In genomic region chr20:47099749-47100515, GRCh38 we compare ENCODE assay signal across 23 cellular contexts.
DNase-seq lines count a peak whose midpoint lies in the region; ATAC-seq, FAIRE-seq and TF ChIP-seq lines count a peak whose summit lies in the region.
"Had no signal": no experiment of that assay in that cellular context is flagged by ENCODE, and none has a peak within 500 bp of the region (broad histone marks: within the 10 kb centered on the region; RNA-seq: fewer than 3 reads in every experiment).

No MANE protein-coding gene starts in this region.

- no peak for TF ChIP-seq CTCF in fibroblast of villous mesenchyme (IDR thresholded peaks at IDR 0.05; ENCODE audit: insufficient read depth, low read depth, low read length)
- TF ChIP-seq CTCF in pancreas (IDR thresholded peaks at IDR 0.05): no peak
- TF ChIP-seq CTCF in OCI-LY7 (conservative IDR thresholded peaks at IDR 0.05; ENCODE audit: low read length): no peak

- H3K27ac ChIP-seq in pancreas: no peak overlapping the region
- H3K27ac ChIP-seq in OCI-LY7 (ENCODE audit: low read depth, low read length, poor library complexity, severe bottlenecking): no peak overlapping the region
- H3K27ac ChIP-seq: colonic mucosa, upper lobe of right lung had no signal

- FAIRE-seq in pancreas (lab: Jason Lieb, UNC): no peak
- FAIRE-seq: RCC 7860 had no signal

- H3K4me1 ChIP-seq in pancreas (no peaks in the 10 kb centered on the region), OCI-LY7 (ENCODE audit: insufficient read depth, low read length, poor library complexity, severe bottlenecking) (no peaks in the 10 kb centered on the region)
- H3K4me1 ChIP-seq: HAP-1, upper lobe of right lung had no signal

- CTCF ChIA-PET in OCI-LY7 (lab: Charles Lee; ENCODE audit: unreplicated experiment): no interaction called here

- WGBS in pancreas, 2 donors: 40 to 57% methylated on average over 7 of the region's 7 CpGs

- H3K4me2 ChIP-seq in OCI-LY7 (ENCODE audit: low read length): no peak overlapping the region
- H3K4me2 ChIP-seq: smooth muscle cell had no signal

- no peaks in the 10 kb centered on the region for H3K79me2 ChIP-seq in OCI-LY7 (ENCODE audit: insufficient read depth, low read depth, low read length)

- no peaks in the 10 kb centered on the region for H3K9me2 ChIP-seq in OCI-LY7 (ENCODE audit: insufficient read depth, low read length)

- no TSS peak for BruUV-seq in OCI-LY7 (replicated peaks; lab: Mats Ljungman, UMichigan)

- no peaks in the 10 kb centered on the region for H4K20me1 ChIP-seq in OCI-LY7 (ENCODE audit: insufficient read depth, low read length)

- H3K4me3 ChIP-seq in fibroblast of villous mesenchyme (ENCODE audit: low read depth, low read length) (no peak overlapping the region), pancreas (no peak overlapping the region), OCI-LY7 (ENCODE audit: low read depth, low read length, poor library complexity, severe bottlenecking) (no peak overlapping the region), H7 (ENCODE audit: insufficient read depth, low read depth, low read length) (no peak overlapping the region)
- H3K4me3 ChIP-seq: colonic mucosa, HAP-1, smooth muscle cell, upper lobe of right lung had no signal

- ATAC-seq in Right ventricle myocardium superior (ENCODE audit: poor library complexity): peak; percentile 69
- peak in 3 of 4 donors; percentile 21 to 65 (median 33) for ATAC-seq in pancreas
- ATAC-seq: upper lobe of right lung had no signal

- no peaks in the 10 kb centered on the region for H3K27me3 ChIP-seq in pancreas
- H3K27me3 ChIP-seq in H7 (ENCODE audit: control insufficient read depth, insufficient read depth, low read length): no peaks in the 10 kb centered on the region
- H3K27me3 ChIP-seq: colonic mucosa had no signal

- POLR2A ChIA-PET in OCI-LY7 (lab: Charles Lee): interaction anchor here (0.7 kb wide), 1 partner anchor 162 kb away, joined by 3 read pairs; no protein-coding TSS in a partner anchor

- intact Hi-C loops in Right ventricle myocardium superior (cut with DNase I): no loop called here
- intact Hi-C loops in cardiac septum (cut with DNase I): no loop called here
- intact Hi-C loops in pancreas (cut with DNase I): no loop called here
- intact Hi-C loops in OCI-LY7 (cut with micrococcal nuclease; ENCODE audit: unreplicated experiment): no loop called here

- no peak for DNase-seq in Right ventricle myocardium superior
- no peak for DNase-seq in cardiac septum (ENCODE audit: low spot score)
- DNase-seq in fibroblast of villous mesenchyme (ENCODE audit: low read depth): peak; percentile 60
- peak in 1 of 6 donors; percentile 5 for DNase-seq in pancreas
- no peak for DNase-seq in activated CD8-positive, alpha-beta memory T cell treated with anti-CD3 and anti-CD28 coated beads, Interleukin-2, amount 50 U/mL, for 48 hours
- DNase-seq in OCI-LY7 (ENCODE audit: low spot score): no peak
- DNase-seq in NCI-H510A (lab: John Stamatoyannopoulos, UW): no peak
- no peak for DNase-seq in H7
- DNase-seq: activated B cell treated with CpG ODN at 0.5 μM for 24 hours; C1 segment of cervical spinal cord; Calu3; colonic mucosa; Karpas-422; NCI-H1092; NCI-H2029 treated with DMSO at 0.1 percent for 48 hours; NCI-H446; nephron progenitor cell; stimulated activated CD4-positive, alpha-beta T cell treated with anti-CD3 and anti-CD28 coated beads, Interleukin-4, amount 100 ng/mL, for 1 hour; T-helper 9 cell; upper lobe of right lung had no signal

- no peak overlapping the region for H2AFZ ChIP-seq in OCI-LY7 (ENCODE audit: low read length)

- H3K36me3 ChIP-seq in pancreas (no peaks in the 10 kb centered on the region), OCI-LY7 (ENCODE audit: insufficient read depth, low read length) (no peaks in the 10 kb centered on the region), H7 (replicated peaks; ENCODE audit: control insufficient read depth, insufficient read depth, low read length) (no peaks in the 10 kb centered on the region)
- H3K36me3 ChIP-seq: colonic mucosa, HAP-1, upper lobe of right lung had no signal

- H3K9me3 ChIP-seq in pancreas: no peaks in the 10 kb centered on the region
- H3K9me3 ChIP-seq in OCI-LY7 (ENCODE audit: low read length): peaks cover 24% of the 10 kb centered on the region
- H3K9me3 ChIP-seq: colonic mucosa, HAP-1 had no signal
